In genomic region chr6:109153752-109154151, GRCh38 we compare ENCODE assay signal across 23 cellular contexts. TPM values are rescaled to one million over a fixed set of nuclear protein-coding genes. Genes with fewer than 3 reads are reported as not detected.
DNase-seq lines count a peak whose midpoint lies in the region; ATAC-seq, FAIRE-seq and TF ChIP-seq lines count a peak whose summit lies in the region.
"Had no signal": no experiment of that assay in that cellular context is flagged by ENCODE, and none has a peak within 500 bp of the region (broad histone marks: within the 10 kb centered on the region; RNA-seq: fewer than 3 reads in every experiment).

No MANE protein-coding gene starts in this region.

- TF ChIP-seq CTCF in HepG2 (CRISPR knock-in tag; IDR thresholded peaks at IDR 0.05), result no peak
- no peak for TF ChIP-seq CTCF in right lobe of liver (IDR thresholded peaks at IDR 0.05)
- TF ChIP-seq CTCF in astrocyte (IDR thresholded peaks at IDR 0.05; ENCODE audit: insufficient read depth, low read depth, low read length), result no peak

- POLR2A ChIA-PET in HepG2 (lab: Yijun Ruan, JAX), result no interaction called here

- in situ Hi-C loops in HepG2 (cut with HindIII; ENCODE audit: extremely low pct_ligation_motif_present, low pct_unique_long_range_greater_than_20kb), result no loop called here

- no peaks in the 10 kb centered on the region for H3K9me2 ChIP-seq in Karpas-422 (replicated peaks; ENCODE audit: insufficient read depth, low read length)

- H3K4me3 Mint-ChIP-seq in astrocyte (ENCODE audit: unreplicated experiment), result no peak overlapping the region
- H3K4me3 Mint-ChIP-seq: CD14-positive monocyte; CD4-positive, alpha-beta T cell; CD8-positive, alpha-beta memory T cell had no signal

- no peak for DNase-seq in HepG2 (ENCODE audit: low spot score)
- no peak for DNase-seq in right lobe of liver
- no peak for DNase-seq in astrocyte (ENCODE audit: low read depth)
- DNase-seq in NCI-H1417 treated with DMSO at 0.1 percent for 48 hours (lab: John Stamatoyannopoulos, UW), result no peak
- DNase-seq in stimulated activated CD4-positive, alpha-beta T cell treated with anti-CD3 and anti-CD28 coated beads, Interleukin-2, amount 100 ng/mL, for 24 hours, result no peak
- DNase-seq in Karpas-422, result no peak
- DNase-seq: ACHN; AML-193; BE2C; CD4-positive, alpha-beta T cell; CD8-positive, alpha-beta memory T cell; DMS53; DMS79 treated with DMSO at 0.1 percent for 48 hours; GF-D8; GOT3; H7; HCEC 1CT had no signal

- peaks cover 5% of the 10 kb centered on the region for H3K9me3 Mint-ChIP-seq in astrocyte (ENCODE audit: unreplicated experiment)

- intact Hi-C loops in HepG2 (cut with micrococcal nuclease; ENCODE audit: unreplicated experiment) (no loop called here), right lobe of liver (cut with DNase I) (no loop called here)

- H3K27me3 Mint-ChIP-seq in astrocyte (ENCODE audit: low read depth, unreplicated experiment), result no peaks in the 10 kb centered on the region
- H3K27me3 Mint-ChIP-seq: CD4-positive, alpha-beta T cell; CD8-positive, alpha-beta memory T cell had no signal

- H2AFZ ChIP-seq in HepG2 (ENCODE audit: low read length) (no peak overlapping the region), astrocyte (ENCODE audit: low read depth, low read length) (no peak overlapping the region), Karpas-422 (ENCODE audit: low read length) (no peak overlapping the region)

- no peak for TF ChIP-seq POLR2A in HepG2 (IDR thresholded peaks at IDR 0.05; ENCODE audit: insufficient read depth in 1 of 2, low read depth in 2 of 2, low read length in 2 of 2)
- TF ChIP-seq POLR2A in right lobe of liver (IDR thresholded peaks at IDR 0.05), result no peak

- ATAC-seq in HepG2, result no peak
- no peak for ATAC-seq in right lobe of liver
- ATAC-seq in HG02981 (IDR thresholded peaks at IDR 0.05; ENCODE audit: unreplicated experiment), result no peak

- TF ChIP-seq RAD21 in HepG2 (CRISPR knock-in tag; IDR thresholded peaks at IDR 0.05), result no peak

- CTCF ChIA-PET in HepG2 (lab: Yijun Ruan, JAX; ENCODE audit: low intra/inter-chr PET ratio, low total read pairs), result no interaction called here

- no peak overlapping the region for H3K4me3 ChIP-seq in HepG2 (replicated peaks in 1 of 3; ENCODE audit: insufficient read depth in 1 of 3, low read depth in 2 of 3, low read length in 3 of 3)
- no peak overlapping the region for H3K4me3 ChIP-seq in right lobe of liver
- no peak overlapping the region for H3K4me3 ChIP-seq in astrocyte (ENCODE audit: insufficient read depth, low read depth, low read length)
- no peak overlapping the region for H3K4me3 ChIP-seq in Karpas-422 (ENCODE audit: low read length)
- H3K4me3 ChIP-seq: BLaER1 treated with 17β-estradiol and CSF1 and Interleukin-3, amounts not matched to agents 10 nM and 100 nM had no signal

- H3K4me1 ChIP-seq in HepG2 (ENCODE audit: insufficient read depth, low read length) (no peaks in the 10 kb centered on the region), right lobe of liver (no peaks in the 10 kb centered on the region), astrocyte (ENCODE audit: insufficient read depth, low read length) (no peaks in the 10 kb centered on the region), Karpas-422 (ENCODE audit: low read length) (peaks cover 29% of the 10 kb centered on the region)
- H3K4me1 ChIP-seq: BE2C; BLaER1 treated with 17β-estradiol and CSF1 and Interleukin-3, amounts not matched to agents 10 nM and 100 nM had no signal

- no peak overlapping the region for H3K4me2 ChIP-seq in HepG2 (ENCODE audit: low read depth, low read length)
- no peak overlapping the region for H3K4me2 ChIP-seq in astrocyte (ENCODE audit: low read length)
- H3K4me2 ChIP-seq in Karpas-422 (ENCODE audit: low read depth, low read length, poor library complexity, severe bottlenecking), result no peak overlapping the region
- H3K4me2 ChIP-seq: BLaER1 treated with 17β-estradiol and CSF1 and Interleukin-3, amounts not matched to agents 10 nM and 100 nM had no signal

- H3K9ac ChIP-seq in HepG2 (ENCODE audit: insufficient read depth, low read depth, low read length) (no peak overlapping the region), astrocyte (ENCODE audit: low read length) (no peak overlapping the region), Karpas-422 (ENCODE audit: low read length) (no peak overlapping the region)
- H3K9ac ChIP-seq: BLaER1 treated with 17β-estradiol and CSF1 and Interleukin-3, amounts not matched to agents 10 nM and 100 nM had no signal

- no peaks in the 10 kb centered on the region for H3K36me3 ChIP-seq in HepG2 (replicated peaks in 1 of 2; ENCODE audit: control insufficient read depth in 1 of 2, insufficient read depth in 2 of 2, low read length in 2 of 2)
- H3K36me3 ChIP-seq in right lobe of liver, result no peaks in the 10 kb centered on the region
- H3K36me3 ChIP-seq in astrocyte (ENCODE audit: insufficient read depth, low read length), result peaks cover 6% of the 10 kb centered on the region
- peaks cover 9% of the 10 kb centered on the region; the same call in 1 of the 2 replicates for H3K36me3 ChIP-seq in Karpas-422 (ENCODE audit: insufficient read depth, low read length)

- peaks cover 7% of the 10 kb centered on the region; the same call in 1 of the 2 replicates for H3K9me3 ChIP-seq in HepG2 (ENCODE audit: low read length)
- no peaks in the 10 kb centered on the region for H3K9me3 ChIP-seq in right lobe of liver
- no peaks in the 10 kb centered on the region for H3K9me3 ChIP-seq in astrocyte (ENCODE audit: insufficient read depth, low read depth, low read length)
- no peaks in the 10 kb centered on the region for H3K9me3 ChIP-seq in Karpas-422 (ENCODE audit: low read length)
- H3K9me3 ChIP-seq: BE2C had no signal

- no peak for TF ChIP-seq EP300 in HepG2 (IDR thresholded peaks at IDR 0.05; ENCODE audit: low read depth in 2 of 2, low read length in 2 of 2)
- no peak for TF ChIP-seq EP300 in HepG2 (CRISPR knock-in tag; IDR thresholded peaks at IDR 0.05; ENCODE audit: borderline replicate concordance)

- no peak for FAIRE-seq in HepG2 (lab: Jason Lieb, UNC)
- FAIRE-seq in astrocyte (lab: Jason Lieb, UNC), result peak; percentile 45
- peak; percentile 75 for FAIRE-seq in islet of Langerhans (lab: Jason Lieb, UNC)
- FAIRE-seq: GM12891 had no signal

- no peaks in the 10 kb centered on the region; a peak in 1 of 5 replicates for H3K27me3 ChIP-seq in HepG2 (ENCODE audit: control insufficient read depth in 1 of 2, insufficient read depth in 2 of 2, low read length in 2 of 2)
- H3K27me3 ChIP-seq in right lobe of liver, result no peaks in the 10 kb centered on the region
- no peaks in the 10 kb centered on the region for H3K27me3 ChIP-seq in astrocyte (ENCODE audit: insufficient read depth, low read length)
- no peaks in the 10 kb centered on the region for H3K27me3 ChIP-seq in Karpas-422 (ENCODE audit: low read length)
- H3K27me3 ChIP-seq: BE2C; BLaER1 treated with 17β-estradiol and CSF1 and Interleukin-3, amounts not matched to agents 10 nM and 100 nM had no signal

- WGBS in HepG2 (ENCODE audit: low lambda C conversion rate), result 100% methylated on average over 1 of the region's 1 CpG
- 94% methylated on average over 1 of the region's 1 CpG for WGBS in right lobe of liver (ENCODE audit: insufficient coverage, low coverage, low lambda C conversion rate, missing lambda C conversion rate)

- H3K79me2 ChIP-seq in HepG2 (ENCODE audit: insufficient read depth, low read length), result no peaks in the 10 kb centered on the region
- no peaks in the 10 kb centered on the region for H3K79me2 ChIP-seq in astrocyte (ENCODE audit: insufficient read depth, low read length)
- no peaks in the 10 kb centered on the region for H3K79me2 ChIP-seq in Karpas-422 (ENCODE audit: low read length)

- H3K36me3 Mint-ChIP-seq in astrocyte (ENCODE audit: low read depth, unreplicated experiment), result peaks cover 10% of the 10 kb centered on the region

- no peaks in the 10 kb centered on the region for H3K4me1 Mint-ChIP-seq in astrocyte (ENCODE audit: low read depth, unreplicated experiment)
- H3K4me1 Mint-ChIP-seq: CD8-positive, alpha-beta memory T cell had no signal

- no peak overlapping the region for H3K27ac Mint-ChIP-seq in astrocyte (ENCODE audit: unreplicated experiment)
- H3K27ac Mint-ChIP-seq: CD14-positive monocyte; CD4-positive, alpha-beta T cell had no signal

- no TSS peak for BruUV-seq in HepG2 (replicated peaks; lab: Mats Ljungman, UMichigan)

- H4K20me1 ChIP-seq in HepG2 (ENCODE audit: insufficient read depth, low read length), result no peaks in the 10 kb centered on the region
- H4K20me1 ChIP-seq in astrocyte (ENCODE audit: insufficient read depth, low read length), result no peaks in the 10 kb centered on the region
- H4K20me1 ChIP-seq in Karpas-422 (ENCODE audit: insufficient read depth, low read depth, low read length), result no peaks in the 10 kb centered on the region
- H4K20me1 ChIP-seq: BLaER1 treated with 17β-estradiol and CSF1 and Interleukin-3, amounts not matched to agents 10 nM and 100 nM had no signal

- no peak overlapping the region for H3K27ac ChIP-seq in HepG2 (ENCODE audit: extremely low read length, insufficient read depth, low read length)
- H3K27ac ChIP-seq in right lobe of liver, result no peak overlapping the region
- H3K27ac ChIP-seq in astrocyte (ENCODE audit: low read depth, low read length), result no peak overlapping the region
- no peak overlapping the region for H3K27ac ChIP-seq in Karpas-422 (ENCODE audit: low read length)
- H3K27ac ChIP-seq: 22Rv1; BLaER1 treated with 17β-estradiol and CSF1 and Interleukin-3, amounts not matched to agents 10 nM and 100 nM had no signal

RNA-seq across cellular contexts. Expression of gene CEP57L1, which starts 58.4 kb away (rescaled TPM):
- total RNA-seq in HepG2 (2016; rRNA removed; fragmentation: Illumina TruSeq; extraction: Trizol) (15.5 and 20.7 TPM in 2 replicates), right lobe of liver (1 to 10 TPM; 6.3 to 9.5 (median 7.6) TPM), astrocyte (17.5 and 18.6 TPM in 2 replicates)
- total RNA-seq in HepG2 (2016; cell fraction: cytosol; rRNA removed; fragmentation: Illumina TruSeq; extraction: Trizol; ENCODE audit: low read depth), result 20.5 and 21.1 TPM in 2 replicates
- total RNA-seq in HepG2 (2016; cell fraction: insoluble cytoplasmic fraction; rRNA removed; fragmentation: Illumina TruSeq; extraction: Trizol), result 16.4 and 22.3 TPM in 2 replicates
- total RNA-seq in HepG2 (2016; cell fraction: membrane; rRNA removed; fragmentation: Illumina TruSeq; extraction: Trizol), result 12.0 and 13.3 TPM in 2 replicates
- 12.7 and 13.1 TPM in 2 replicates for total RNA-seq in HepG2 (2016; cell fraction: nucleus; rRNA removed; fragmentation: Illumina TruSeq; extraction: Trizol)
- 5.5 and 7.7 TPM in 2 replicates for polyA plus RNA-seq in HepG2 (2011; rRNA removed)
- polyA plus RNA-seq in HepG2 (2011; cell fraction: cytosol; rRNA removed), result 2.6 TPM in 2 replicates
- polyA plus RNA-seq in HepG2 (2011; cell fraction: nucleus; rRNA removed), result 3.6 and 5.3 TPM in 2 replicates
- 3.4 and 6.8 TPM in 2 replicates for polyA plus RNA-seq in HepG2 (2012)
- polyA plus RNA-seq in HepG2 (2016; cell fraction: cytosol; fragmentation: Illumina TruSeq; extraction: Trizol; ENCODE audit: low read depth), result 1.7 and 3.0 TPM in 2 replicates
- polyA plus RNA-seq in HepG2 (2016; cell fraction: insoluble cytoplasmic fraction; fragmentation: Illumina TruSeq; extraction: Trizol; ENCODE audit: low read depth), result 15.9 and 16.9 TPM in 2 replicates
- 4.1 and 4.6 TPM in 2 replicates for polyA plus RNA-seq in HepG2 (2016; cell fraction: membrane; fragmentation: Illumina TruSeq; extraction: Trizol; ENCODE audit: low read depth)
- polyA plus RNA-seq in HepG2 (2016; cell fraction: nucleus; fragmentation: Illumina TruSeq; extraction: Trizol; ENCODE audit: insufficient read depth, low read depth), result 9.7 and 9.9 TPM in 2 replicates
- 3.1 and 14.4 TPM in 2 replicates for polyA minus RNA-seq in HepG2 (2011; rRNA and poly(A)+ RNA removed; ENCODE audit: low replicate concordance)
- polyA minus RNA-seq in HepG2 (2011; cell fraction: cytosol; rRNA and poly(A)+ RNA removed), result 6.2 and 6.4 TPM in 2 replicates
- 15.9 and 20.3 TPM in 2 replicates for polyA minus RNA-seq in HepG2 (2011; cell fraction: nucleus; rRNA and poly(A)+ RNA removed)
- total RNA-seq in Karpas-422 (2014; rRNA removed; shearing (Covaris generic); ENCODE audit: low replicate concordance), result 16.6 and 28.2 TPM in 2 replicates

RNA-seq across cellular contexts. Expression of gene SESN1, which starts 59.1 kb away (rescaled TPM):
- total RNA-seq in HepG2 (2016; rRNA removed; fragmentation: Illumina TruSeq; extraction: Trizol) (44.7 and 52.1 TPM in 2 replicates), right lobe of liver (10 to 100 TPM in 5 of 6 experiments, 1 to 10 TPM in 1; 8.7 to 17.1 (median 11.9) TPM), astrocyte (24.0 and 27.3 TPM in 2 replicates)
- 5.9 and 6.4 TPM in 2 replicates for total RNA-seq in HepG2 (2016; cell fraction: cytosol; rRNA removed; fragmentation: Illumina TruSeq; extraction: Trizol; ENCODE audit: low read depth)
- 44.0 and 53.7 TPM in 2 replicates for total RNA-seq in HepG2 (2016; cell fraction: insoluble cytoplasmic fraction; rRNA removed; fragmentation: Illumina TruSeq; extraction: Trizol)
- 18.5 and 19.2 TPM in 2 replicates for total RNA-seq in HepG2 (2016; cell fraction: membrane; rRNA removed; fragmentation: Illumina TruSeq; extraction: Trizol)
- 41.0 and 44.1 TPM in 2 replicates for total RNA-seq in HepG2 (2016; cell fraction: nucleus; rRNA removed; fragmentation: Illumina TruSeq; extraction: Trizol)
- 20.6 and 24.9 TPM in 2 replicates for polyA plus RNA-seq in HepG2 (2011; rRNA removed)
- 8.7 and 12.4 TPM in 2 replicates for polyA plus RNA-seq in HepG2 (2011; cell fraction: cytosol; rRNA removed)
- 18.6 and 19.8 TPM in 2 replicates for polyA plus RNA-seq in HepG2 (2011; cell fraction: nucleus; rRNA removed)
- polyA plus RNA-seq in HepG2 (2012), result 16.9 and 20.3 TPM in 2 replicates
- 3.6 TPM in 2 replicates for polyA plus RNA-seq in HepG2 (2016; cell fraction: cytosol; fragmentation: Illumina TruSeq; extraction: Trizol; ENCODE audit: low read depth)
- polyA plus RNA-seq in HepG2 (2016; cell fraction: insoluble cytoplasmic fraction; fragmentation: Illumina TruSeq; extraction: Trizol; ENCODE audit: low read depth), result 46.8 and 47.5 TPM in 2 replicates
- 9.9 and 10.9 TPM in 2 replicates for polyA plus RNA-seq in HepG2 (2016; cell fraction: membrane; fragmentation: Illumina TruSeq; extraction: Trizol; ENCODE audit: low read depth)
- polyA plus RNA-seq in HepG2 (2016; cell fraction: nucleus; fragmentation: Illumina TruSeq; extraction: Trizol; ENCODE audit: insufficient read depth, low read depth), result 40.6 and 43.2 TPM in 2 replicates
- 15.1 and 39.9 TPM in 2 replicates for polyA minus RNA-seq in HepG2 (2011; rRNA and poly(A)+ RNA removed; ENCODE audit: low replicate concordance)
- polyA minus RNA-seq in HepG2 (2011; cell fraction: cytosol; rRNA and poly(A)+ RNA removed), result 14.2 and 14.6 TPM in 2 replicates
- 66.0 and 72.1 TPM in 2 replicates for polyA minus RNA-seq in HepG2 (2011; cell fraction: nucleus; rRNA and poly(A)+ RNA removed)
- total RNA-seq in Karpas-422 (2014; rRNA removed; shearing (Covaris generic); ENCODE audit: low replicate concordance), result 1.3 and 1.9 TPM in 2 replicates
